8 cellular contexts compared by ENCODE assay signal in genomic region chr11:57667715-57668466, GRCh38. TPM values are rescaled to one million over a fixed set of nuclear protein-coding genes. Genes with fewer than 3 reads are reported as not detected.
DNase-seq lines count a peak whose midpoint lies in the region; ATAC-seq and TF ChIP-seq lines count a peak whose summit lies in the region.

Gene ZDHHC5 (plus strand): TSS chr11:57668114. CDS start chr11:57673091, 4,977 bp downstream.

- no peaks in the 10 kb centered on the region for H3K9me3 ChIP-seq in right atrium auricular region
- H3K9me3 ChIP-seq in uterus = no peaks in the 10 kb centered on the region

- TF ChIP-seq POLR2A in GM15510 (IDR thresholded peaks at IDR 0.05; ENCODE audit: borderline replicate concordance, extremely low read depth, insufficient read length) = peak; percentile 93
- TF ChIP-seq POLR2A in uterus (IDR thresholded peaks at IDR 0.05) = peak; percentile 27 to 85

- H3K27me3 ChIP-seq in right atrium auricular region (no peaks in the 10 kb centered on the region), uterus (no peaks in the 10 kb centered on the region)

- TF ChIP-seq CTCF in right atrium auricular region (IDR thresholded peaks at IDR 0.05) = peak; percentile 46 to 69
- TF ChIP-seq CTCF in uterus (IDR thresholded peaks at IDR 0.05) = peak in 3 of 4 experiments; percentile 67 to 72 (median 70)

- intact Hi-C loops in uterus (cut with DNase I; ENCODE audit: low total_unique reads) = no loop called here

- H3K4me1 ChIP-seq in right atrium auricular region (peaks cover 0 to 33% of the 10 kb centered on the region in 2 donors), uterus (peaks cover 3 to 6% of the 10 kb centered on the region in 2 donors)

- peaks cover 9% of the 10 kb centered on the region for H3K36me3 ChIP-seq in right atrium auricular region
- no peaks in the 10 kb centered on the region for H3K36me3 ChIP-seq in uterus

- H3K27ac ChIP-seq in angular gyrus (ENCODE audit: low read depth, low read length) (peak within 1 kb of the TSS; percentile 100), right atrium auricular region (peak within 1 kb of the TSS; percentile 97 to 99), uterus (peak within 1 kb of the TSS; percentile 93 to 99)

- peak; percentile 83 for ATAC-seq in HG02885 (IDR thresholded peaks at IDR 0.05; ENCODE audit: poor library complexity, unreplicated experiment)

- DNase-seq in NCI-H187 (lab: John Stamatoyannopoulos, UW) (peak; percentile 96 to 98), T-helper 2 cell (peak; percentile 98 to 100 (median 100)), right atrium auricular region (ENCODE audit: low spot score) (peak; percentile 100), pulmonary artery endothelial cell (ENCODE audit: low read depth, low spot score) (peak; percentile 99), uterus (peak; percentile 99)

- H3K4me3 ChIP-seq in right atrium auricular region (peak within 1 kb of the TSS; percentile 94 to 99), uterus (peak within 1 kb of the TSS; percentile 73 to 85)

RNA-seq across cellular contexts. Expression of gene ZDHHC5, which starts in this region (rescaled TPM):
- total RNA-seq in right atrium auricular region (10 to 100 TPM; 44.9 to 56.7 TPM), pulmonary artery endothelial cell (39.4 and 43.8 TPM in 2 replicates), uterus (10 to 100 TPM; 27.2 to 50.6 (median 34.6) TPM)

Comparison
In these comparisons a context has a peak if more than half of its experiments do, and no peak if none do; other contexts are left out.
1. Peak in every context shown above with its lines: DNase-seq, ATAC-seq, H3K4me3 ChIP-seq and H3K27ac ChIP-seq.